8 cellular contexts compared by ENCODE assay signal in the genomic region with DNA sequence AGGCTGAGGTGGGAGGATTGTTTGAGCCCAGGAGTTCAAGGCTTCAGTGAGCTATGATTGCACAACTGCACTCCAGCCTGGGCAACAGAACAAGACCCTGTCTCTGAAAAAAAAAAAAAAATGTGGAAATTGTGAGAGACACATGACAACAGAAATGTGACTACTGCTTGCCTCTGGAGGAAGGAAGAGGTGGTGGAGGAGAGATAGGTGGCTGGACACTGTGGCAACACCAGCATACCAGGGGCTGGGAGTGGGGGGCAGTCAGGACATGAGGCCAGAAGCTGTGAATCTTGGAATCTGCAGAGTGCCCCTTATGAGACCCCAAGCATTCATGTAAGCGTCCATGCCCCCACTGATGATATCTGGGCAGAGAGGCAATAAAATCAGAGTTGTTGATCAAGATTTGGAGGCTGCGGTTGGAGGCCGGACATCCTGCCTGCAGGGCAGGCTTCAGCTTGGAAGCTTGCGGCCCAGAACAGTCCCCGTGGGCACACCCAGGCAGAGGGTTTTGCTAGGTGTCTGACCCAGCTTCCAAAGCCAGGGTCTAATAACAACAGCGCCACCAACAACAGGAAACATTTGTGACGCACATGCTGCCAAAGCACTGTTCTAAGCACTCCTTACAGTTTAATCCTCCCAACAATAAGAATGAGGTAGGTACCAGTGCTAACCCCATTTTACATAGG. TPM values are rescaled to one million over a fixed set of nuclear protein-coding genes. Genes with fewer than 3 reads are reported as not detected.
DNase-seq lines count a peak whose midpoint lies in the region; ATAC-seq and TF ChIP-seq lines count a peak whose summit lies in the region.

No MANE protein-coding gene starts in this region.

- peaks cover 0 to 29% (median 9%) of the 10 kb centered on the region in 4 donors for H3K4me1 ChIP-seq in tibial nerve

- H3K27me3 ChIP-seq in tibial nerve, result no peaks in the 10 kb centered on the region

- H3K9me3 ChIP-seq in tibial nerve, result peaks cover 0 to under 1% (median 0%) of the 10 kb centered on the region in 4 donors

- ATAC-seq in HG02571 (IDR thresholded peaks at IDR 0.05; ENCODE audit: unreplicated experiment), result no peak

- H3K4me3 ChIP-seq in tibial nerve, result no peak overlapping the region

- peak; percentile 10 to 12 for TF ChIP-seq POLR2A in tibial nerve (IDR thresholded peaks at IDR 0.05)

- 56 to 61% methylated on average over 6 to 7 of the region's 7 CpGs for WGBS in tibial nerve, 2 donors

- peak overlapping the region; percentile 98 for H3K27ac Mint-ChIP-seq in T-helper 1 cell treated with Interleukin-12 subunit alpha and Interleukin-12 subunit beta and Interleukin-4 antibody, amounts not matched to agents 30 μg/mL and 1 μg/mL, for 36 hours

- DNase-seq in activated naive CD4-positive, alpha-beta T cell (lab: John Stamatoyannopoulos, UW), result peak in 3 of 4 experiments; percentile 24 to 70 (median 69)
- DNase-seq in medulla oblongata (ENCODE audit: extremely low spot score), result peak; percentile 36
- DNase-seq in tibial nerve (ENCODE audit: low spot score in 2 of 2), result peak; percentile 24 to 47
- no peak for DNase-seq in AG08395 (ENCODE audit: low spot score)
- DNase-seq in NCI-H1930 (lab: John Stamatoyannopoulos, UW), result no peak
- DNase-seq in AG20443 (ENCODE audit: low spot score), result no peak

- H3K4me1 Mint-ChIP-seq in T-helper 1 cell treated with Interleukin-12 subunit alpha and Interleukin-12 subunit beta and Interleukin-4 antibody, amounts not matched to agents 30 μg/mL and 1 μg/mL, for 36 hours (ENCODE audit: low read depth), result peaks cover 66% of the 10 kb centered on the region

- H3K36me3 ChIP-seq in tibial nerve, result no peaks in the 10 kb centered on the region

- no peaks in the 10 kb centered on the region for H3K27me3 Mint-ChIP-seq in T-helper 1 cell treated with Interleukin-12 subunit alpha and Interleukin-12 subunit beta and Interleukin-4 antibody, amounts not matched to agents 30 μg/mL and 1 μg/mL, for 36 hours (ENCODE audit: low read depth)

- peak; percentile 14 to 42 for TF ChIP-seq EP300 in tibial nerve (IDR thresholded peaks at IDR 0.05)

- peak overlapping the region in 3 of 4 donors; percentile 80 to 82 (median 81) for H3K27ac ChIP-seq in tibial nerve

- peaks cover 5% of the 10 kb centered on the region for H3K36me3 Mint-ChIP-seq in T-helper 1 cell treated with Interleukin-12 subunit alpha and Interleukin-12 subunit beta and Interleukin-4 antibody, amounts not matched to agents 30 μg/mL and 1 μg/mL, for 36 hours (ENCODE audit: low read depth)

- no peak for TF ChIP-seq CTCF in tibial nerve (IDR thresholded peaks at IDR 0.05)

- peak overlapping the region; percentile 67 for H3K4me3 Mint-ChIP-seq in T-helper 1 cell treated with Interleukin-12 subunit alpha and Interleukin-12 subunit beta and Interleukin-4 antibody, amounts not matched to agents 30 μg/mL and 1 μg/mL, for 36 hours

- peaks cover 7% of the 10 kb centered on the region for H3K9me3 Mint-ChIP-seq in T-helper 1 cell treated with Interleukin-12 subunit alpha and Interleukin-12 subunit beta and Interleukin-4 antibody, amounts not matched to agents 30 μg/mL and 1 μg/mL, for 36 hours

RNA-seq across cellular contexts. Expression of a gene that starts 16.9 kb away (rescaled TPM):
- not detected for total RNA-seq in tibial nerve

RNA-seq across cellular contexts. Expression of a gene that starts 37.1 kb away (rescaled TPM):
- total RNA-seq in tibial nerve, result 10 to 100 TPM in 2 of 4 donors, 1 to 10 TPM in 2; 3.1 to 34.9 (median 19.1) TPM

RNA-seq across cellular contexts. Expression of a gene that starts 57.1 kb away (rescaled TPM):
- total RNA-seq in tibial nerve, result 100 to 1,000 TPM in 3 of 4 donors, 10 to 100 TPM in 1; 98.5 to 172 (median 128) TPM

RNA-seq across cellular contexts. Expression of a gene that starts 57.2 kb away (rescaled TPM):
- total RNA-seq in tibial nerve, result 10 to 100 TPM; 19.9 to 53.4 (median 37.5) TPM

Comparison
In these comparisons a context has a peak if more than half of its experiments do, and no peak if none do; other contexts are left out.
1. DNase-seq: peak in activated naive CD4-positive, alpha-beta T cell (3 of 4), medulla oblongata (single experiment) and tibial nerve (2 of 2); none in AG08395 (single experiment), NCI-H1930 (0 of 2) and AG20443 (single experiment).